ENCODE assay signal across 8 cellular contexts in genomic region chr16:89723279-89724250, GRCh38. TPM values are rescaled to one million over a fixed set of nuclear protein-coding genes. Genes with fewer than 3 reads are reported as not detected.
DNase-seq lines count a peak whose midpoint lies in the region; TF ChIP-seq lines count a peak whose summit lies in the region.

No MANE protein-coding gene starts in this region.

- TF ChIP-seq CTCF in HFFc6 (IDR thresholded peaks at IDR 0.05) (no peak), endothelial cell (IDR thresholded peaks at IDR 0.05; ENCODE audit: unreplicated experiment) (no peak)

- H3K4me3 Mint-ChIP-seq in HFFc6 (peak overlapping the region; percentile 83), endothelial cell (ENCODE audit: unreplicated experiment) (peak overlapping the region; percentile 86)

- DNase-seq in HFFc6 (no peak), endothelial cell (ENCODE audit: low spot score) (no peak), posterior cingulate gyrus (peak; percentile 86 to 99 (median 96)), NCI-H524 treated with DMSO at 0.1 percent for 48 hours (lab: John Stamatoyannopoulos, UW) (no peak), NCI-H748 (lab: John Stamatoyannopoulos, UW; ENCODE audit: unreplicated experiment) (no peak), NCI-H2081 (lab: John Stamatoyannopoulos, UW) (no peak), NCI-H187 (lab: John Stamatoyannopoulos, UW) (no peak)
- DNase-seq in activated CD8-positive, alpha-beta memory T cell treated with anti-CD3 and anti-CD28 coated beads, Interleukin-2, amount 50 U/mL, for 4 hours = peak; percentile 72

- H3K27me3 Mint-ChIP-seq in HFFc6 (ENCODE audit: insufficient read depth) = peaks cover 1% of the 10 kb centered on the region
- peaks cover 18% of the 10 kb centered on the region for H3K27me3 Mint-ChIP-seq in endothelial cell (ENCODE audit: unreplicated experiment)

- intact Hi-C loops in posterior cingulate gyrus (cut with DNase I) = no loop called here

- H3K27ac Mint-ChIP-seq in HFFc6 (no peak overlapping the region), endothelial cell (ENCODE audit: unreplicated experiment) (no peak overlapping the region)

- H3K36me3 Mint-ChIP-seq in HFFc6 (ENCODE audit: low read depth) (peaks cover 5% of the 10 kb centered on the region), endothelial cell (ENCODE audit: low read depth, unreplicated experiment) (peaks cover 16% of the 10 kb centered on the region)

- no peaks in the 10 kb centered on the region for H3K9me3 Mint-ChIP-seq in HFFc6
- H3K9me3 Mint-ChIP-seq in endothelial cell (ENCODE audit: unreplicated experiment) = no peaks in the 10 kb centered on the region

- H3K4me1 Mint-ChIP-seq in HFFc6 (ENCODE audit: low read depth) (peaks cover 25% of the 10 kb centered on the region), endothelial cell (ENCODE audit: unreplicated experiment) (peaks cover 13% of the 10 kb centered on the region)

RNA-seq across cellular contexts. Expression of gene ZNF276, which starts 2.2 kb away (rescaled TPM):
- 10 to 100 TPM in 3 of 6 experiments, 1 to 10 TPM in 3; 7.8 to 16.7 (median 9.7) TPM for total RNA-seq in HFFc6 (2021; fragmentation: NEBNext Ultra II Directional; extraction: Animal tissue kit (Norgen Biotek cat#: 25700))
- total RNA-seq in endothelial cell (ENCODE audit: unreplicated experiment) = 25.4 TPM

RNA-seq across cellular contexts. Expression of gene VPS9D1, which starts 2.9 kb away (rescaled TPM):
- total RNA-seq in HFFc6 (2021; fragmentation: NEBNext Ultra II Directional; extraction: Animal tissue kit (Norgen Biotek cat#: 25700)) = 10 to 100 TPM; 12.7 to 19.3 (median 16.1) TPM
- 12.2 TPM for total RNA-seq in endothelial cell (ENCODE audit: unreplicated experiment)

RNA-seq across cellular contexts. Expression of gene SPATA2L, which starts 22.1 kb away (rescaled TPM):
- total RNA-seq in HFFc6 (2021; fragmentation: NEBNext Ultra II Directional; extraction: Animal tissue kit (Norgen Biotek cat#: 25700)) = 1 to 10 TPM; 5.6 to 6.9 (median 5.9) TPM
- 7.5 TPM for total RNA-seq in endothelial cell (ENCODE audit: unreplicated experiment)

RNA-seq across cellular contexts. Expression of gene CDK10, which starts 37.1 kb away (rescaled TPM):
- total RNA-seq in HFFc6 (2021; fragmentation: NEBNext Ultra II Directional; extraction: Animal tissue kit (Norgen Biotek cat#: 25700)) = 10 to 100 TPM; 45.5 to 61.7 (median 48.6) TPM
- 83.2 TPM for total RNA-seq in endothelial cell (ENCODE audit: unreplicated experiment)

Comparison
In these comparisons a context has a peak if more than half of its experiments do, and no peak if none do; other contexts are left out.
1. DNase-seq: peak in activated CD8-positive, alpha-beta memory T cell treated with anti-CD3 and anti-CD28 coated beads, Interleukin-2, amount 50 U/mL, for 4 hours (single experiment) and posterior cingulate gyrus (10 of 10); none in HFFc6 (single experiment), endothelial cell (single experiment), NCI-H524 treated with DMSO at 0.1 percent for 48 hours (single experiment), NCI-H748 (single experiment), NCI-H2081 (0 of 2) and NCI-H187 (0 of 2).